10 cellular contexts compared by ENCODE assay signal in the genomic region with DNA sequence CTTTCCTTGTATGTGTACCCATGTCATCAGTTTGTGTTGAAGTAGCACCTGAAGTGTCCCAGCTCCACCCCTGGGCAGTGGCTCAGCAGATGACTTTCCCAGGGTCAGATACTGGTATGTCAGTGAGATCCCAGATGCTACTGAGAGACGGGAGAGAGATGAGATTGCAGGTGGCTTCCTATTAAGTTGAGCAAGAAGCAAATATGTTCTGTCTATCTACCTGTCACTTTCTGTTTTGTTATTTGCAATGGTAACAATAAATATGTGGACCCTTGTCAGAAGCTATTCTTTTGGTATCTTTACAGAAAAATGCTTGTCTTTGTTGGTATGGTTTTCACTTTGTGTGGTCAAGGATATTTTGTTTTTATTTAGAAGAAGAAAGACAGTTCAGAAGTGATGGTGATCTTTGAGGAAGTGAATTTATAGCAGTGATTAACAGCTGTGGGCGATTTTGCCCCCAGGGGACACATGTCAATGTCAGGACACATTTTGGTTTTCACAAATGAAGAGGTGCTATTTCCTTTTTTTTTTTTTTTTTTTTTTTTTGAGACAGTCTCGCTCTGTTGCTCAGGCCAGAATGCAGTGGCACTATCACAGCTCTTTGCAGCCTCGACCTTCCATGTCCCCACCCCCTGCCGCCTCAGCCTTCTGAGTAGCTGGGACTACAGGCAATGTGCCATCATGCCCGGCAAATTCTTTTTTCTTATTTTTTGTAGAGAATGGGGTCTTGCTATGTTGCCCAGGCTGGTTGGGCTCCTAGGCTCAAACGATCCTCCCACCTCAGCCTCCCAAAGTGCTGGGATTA.
DNase-seq lines count a peak whose midpoint lies in the region; ATAC-seq and TF ChIP-seq lines count a peak whose summit lies in the region.
"Had no signal": no experiment of that assay in that cellular context is flagged by ENCODE, and none has a peak within 500 bp of the region (broad histone marks: within the 10 kb centered on the region; RNA-seq: fewer than 3 reads in every experiment).

No MANE protein-coding gene starts in this region.

- no peak overlapping the region for H2AFZ ChIP-seq in OCI-LY1 (ENCODE audit: low read length)

- ATAC-seq in GM19351 (IDR thresholded peaks at IDR 0.05; ENCODE audit: unreplicated experiment), result peak; percentile 81
- ATAC-seq in HG02938 (IDR thresholded peaks at IDR 0.05; ENCODE audit: unreplicated experiment), result peak; percentile 79
- ATAC-seq: HCT116 had no signal

- H3K79me2 ChIP-seq in DOHH2 (ENCODE audit: control insufficient read depth, low read length), result peaks cover 87% of the 10 kb centered on the region
- peaks cover 37% of the 10 kb centered on the region for H3K79me2 ChIP-seq in OCI-LY1 (ENCODE audit: insufficient read depth, low read length)

- no peaks in the 10 kb centered on the region for H3K27me3 ChIP-seq in DOHH2 (ENCODE audit: control insufficient read depth, low read length)
- no peaks in the 10 kb centered on the region for H3K27me3 ChIP-seq in OCI-LY1 (ENCODE audit: insufficient read depth, low read length)

- H3K27ac ChIP-seq in DOHH2 (ENCODE audit: low read depth, low read length) (peak overlapping the region; percentile 92), OCI-LY1 (ENCODE audit: low read depth, low read length, poor library complexity, severe bottlenecking) (peak overlapping the region; percentile 94)

- H3K4me1 ChIP-seq in DOHH2 (ENCODE audit: control insufficient read depth, low read length) (peaks cover 98% of the 10 kb centered on the region), OCI-LY1 (ENCODE audit: insufficient read depth, low read length, severe bottlenecking) (peaks cover 100% of the 10 kb centered on the region)

- H3K9ac ChIP-seq in OCI-LY1 (ENCODE audit: low read length), result peak overlapping the region; percentile 43; the same call in 1 of the 2 replicates

- TF ChIP-seq CTCF in DOHH2 (IDR thresholded peaks at IDR 0.05; ENCODE audit: low read depth, low read length, poor library complexity, severe bottlenecking) (no peak), OCI-LY1 (IDR thresholded peaks at IDR 0.05; ENCODE audit: low read length) (no peak)

- H3K9me2 ChIP-seq in DOHH2 (replicated peaks; ENCODE audit: control insufficient read depth, low read length), result no peaks in the 10 kb centered on the region
- no peaks in the 10 kb centered on the region for H3K9me2 ChIP-seq in OCI-LY1 (ENCODE audit: low read depth, low read length)

- H3K4me3 ChIP-seq in DOHH2 (ENCODE audit: low read length) (peak overlapping the region; percentile 64), OCI-LY1 (ENCODE audit: low read depth, low read length, poor library complexity, severe bottlenecking) (peak overlapping the region; percentile 34)

- no peaks in the 10 kb centered on the region for H3K9me3 ChIP-seq in DOHH2 (ENCODE audit: control insufficient read depth, insufficient read depth, low read length)
- H3K9me3 ChIP-seq in OCI-LY1 (ENCODE audit: low read length), result no peaks in the 10 kb centered on the region

- H3K4me2 ChIP-seq in DOHH2 (ENCODE audit: low read length), result peak overlapping the region; percentile 83
- peak overlapping the region; percentile 63 for H3K4me2 ChIP-seq in OCI-LY1 (ENCODE audit: low read length)

- H3K36me3 ChIP-seq in DOHH2 (ENCODE audit: control insufficient read depth, low read length) (peaks cover 64% of the 10 kb centered on the region), OCI-LY1 (ENCODE audit: insufficient read depth, low read length) (peaks cover 52% of the 10 kb centered on the region; the same call in 1 of the 2 replicates)

- H3F3A ChIP-seq in DOHH2 (ENCODE audit: control insufficient read depth, insufficient read depth), result peaks cover 9% of the 10 kb centered on the region
- H3F3A ChIP-seq in OCI-LY1 (ENCODE audit: insufficient read depth, low read length), result no peaks in the 10 kb centered on the region

- DNase-seq in DMS53 treated with DMSO at 0.1 percent for 48 hours (lab: John Stamatoyannopoulos, UW; ENCODE audit: unreplicated experiment), result no peak
- DNase-seq in activated CD8-positive, alpha-beta memory T cell treated with anti-CD3 and anti-CD28 coated beads, Interleukin-2, amount 50 U/mL, for 4 hours, result no peak
- no peak for DNase-seq in stimulated activated CD8-positive, alpha-beta memory T cell treated with anti-CD3 and anti-CD28 coated beads, Interleukin-4, amount 100 ng/mL, for 48 hours
- DNase-seq in midbrain (lab: John Stamatoyannopoulos, UW), result no peak
- DNase-seq: mesenchymal stem cell had no signal

- H4K20me1 ChIP-seq in DOHH2 (ENCODE audit: control insufficient read depth, insufficient read depth, low read depth, low read length), result no peaks in the 10 kb centered on the region
- no peaks in the 10 kb centered on the region for H4K20me1 ChIP-seq in OCI-LY1 (ENCODE audit: insufficient read depth, low read length)
